In the genomic region with DNA sequence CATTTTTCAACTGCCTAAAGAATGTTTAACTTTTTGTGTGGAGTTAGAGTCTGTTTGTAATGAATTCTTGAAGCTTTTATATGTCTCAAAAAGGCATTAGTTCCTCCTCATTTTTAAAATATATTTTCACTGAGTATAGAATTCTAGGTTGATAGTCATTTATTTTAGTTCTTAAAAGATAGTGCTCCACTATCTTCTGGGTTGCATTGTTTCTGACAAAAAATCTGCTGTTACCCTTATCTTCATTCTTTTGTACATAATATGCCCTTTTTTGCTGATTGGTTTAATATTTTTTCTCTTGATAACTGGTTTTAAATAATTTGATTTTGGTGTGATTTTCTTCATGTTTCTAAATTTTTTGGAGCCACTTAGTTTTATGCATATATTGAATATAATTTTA, we compare ENCODE assay signal across 9 cellular contexts.
"Had no signal": no experiment of that assay in that cellular context is flagged by ENCODE, and none has a peak within 500 bp of the region (broad histone marks: within the 10 kb centered on the region; RNA-seq: fewer than 3 reads in every experiment).

No MANE protein-coding gene starts in this region.

- ATAC-seq: HCT116, K562 had no signal

- H3K36me3 ChIP-seq: HAP-1 had no signal

- H3K4me3 ChIP-seq: GM23248, HAP-1, K562 had no signal

- H3K27ac Mint-ChIP-seq: HFFc6 had no signal

- H3K9ac ChIP-seq: GM23248 had no signal

- H2AFZ ChIP-seq: GM23248 had no signal

- FAIRE-seq: K562 had no signal

- DNase-seq: GM23248, GOT3, H7, HFFc6, IMR-90 had no signal

- H3K9me3 ChIP-seq: HAP-1 had no signal

- H3K4me3 Mint-ChIP-seq: HFFc6 had no signal

- H3K4me1 ChIP-seq: HAP-1 had no signal

- H3K27ac ChIP-seq: GM23248, HL-60 had no signal
